In the genomic region with DNA sequence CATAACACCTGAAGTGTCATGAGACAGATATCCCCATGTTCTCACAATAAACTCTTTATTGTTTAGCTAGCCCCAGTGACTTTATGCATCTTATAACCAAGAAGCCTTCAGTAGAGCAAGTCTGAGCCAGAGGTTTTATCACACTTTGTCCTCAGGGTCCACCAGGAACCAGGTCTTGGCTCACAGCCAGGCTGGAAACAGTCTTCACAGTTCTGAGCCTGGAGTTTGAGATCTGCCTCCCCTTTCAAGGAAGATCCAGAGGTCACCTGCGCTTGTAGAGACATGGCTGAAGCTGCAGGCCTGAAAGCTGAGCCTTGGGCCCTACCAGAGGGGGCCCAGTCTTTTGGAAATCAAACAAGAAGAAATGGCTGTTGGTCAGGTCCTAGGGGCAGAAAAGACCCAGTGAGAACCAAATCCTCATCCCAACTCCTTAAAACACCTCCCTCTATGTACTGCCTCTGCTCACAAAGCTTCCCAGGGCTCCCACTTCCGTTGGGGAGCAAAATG, we compare ENCODE assay signal across 21 cellular contexts.
"Had no signal": no experiment of that assay in that cellular context is flagged by ENCODE, and none has a peak within 500 bp of the region (broad histone marks: within the 10 kb centered on the region; RNA-seq: fewer than 3 reads in every experiment).

No MANE protein-coding gene starts in this region.

- H3K27ac Mint-ChIP-seq: dendritic cell treated with granulocyte-macrophage colony-stimulating factor and Interleukin-4, amounts not matched to agents 40 ng/mL and 50 ng/mL, for 4 days; mesothelial cell of epicardium; progenitor cell of endocrine pancreas; type B pancreatic cell had no signal

- H3K4me3 ChIP-seq: adrenal gland, skin epidermis had no signal

- H3K9me3 Mint-ChIP-seq: activated T-helper 17 cell treated with anti-CD3 and anti-CD28 coated beads, Interleukin-2, amount 50 U/mL, for 72 hours; dendritic cell treated with granulocyte-macrophage colony-stimulating factor and Interleukin-4, amounts not matched to agents 40 ng/mL and 50 ng/mL, for 4 days; mesothelial cell of epicardium; stimulated activated naive CD8-positive, alpha-beta T cell treated with anti-CD3 and anti-CD28 coated beads, Interleukin-15, amount 100 ng/mL, for 72 hours; type B pancreatic cell had no signal

- H3K4me3 Mint-ChIP-seq: activated T-helper 17 cell treated with anti-CD3 and anti-CD28 coated beads, Interleukin-2, amount 50 U/mL, for 72 hours; dendritic cell treated with granulocyte-macrophage colony-stimulating factor and Interleukin-4, amounts not matched to agents 40 ng/mL and 50 ng/mL, for 4 days; mesothelial cell of epicardium; stimulated activated naive CD8-positive, alpha-beta T cell treated with anti-CD3 and anti-CD28 coated beads, Interleukin-15, amount 100 ng/mL, for 72 hours had no signal

- H3K27ac ChIP-seq: adrenal gland, skin epidermis had no signal

- H3K27me3 Mint-ChIP-seq: activated T-helper 17 cell treated with anti-CD3 and anti-CD28 coated beads, Interleukin-2, amount 50 U/mL, for 72 hours; dendritic cell treated with granulocyte-macrophage colony-stimulating factor and Interleukin-4, amounts not matched to agents 40 ng/mL and 50 ng/mL, for 4 days; progenitor cell of endocrine pancreas; stimulated activated naive CD8-positive, alpha-beta T cell treated with anti-CD3 and anti-CD28 coated beads, Interleukin-15, amount 100 ng/mL, for 72 hours; type B pancreatic cell had no signal

- H3K27me3 ChIP-seq: adrenal gland had no signal

- ATAC-seq: activated CD4-positive, CD25-positive, alpha-beta regulatory T cell treated with anti-CD3 and anti-CD28 coated beads, Interleukin-2, amount 50 U/mL, for 24 hours; activated T-helper 17 cell treated with anti-CD3 and anti-CD28 coated beads, Interleukin-2, amount 50 U/mL, for 72 hours; left lobe of liver; right cardiac atrium; SK-N-SH treated with all-trans-retinoic acid at 6 μM for 48 hours; stimulated activated naive CD8-positive, alpha-beta T cell treated with anti-CD3 and anti-CD28 coated beads, Interleukin-15, amount 100 ng/mL, for 72 hours had no signal

- DNase-seq: activated CD4-positive, alpha-beta T cell treated with anti-CD3 and anti-CD28 coated beads, Interleukin-2, amount 50 U/mL, for 48 hours; activated naive CD4-positive, alpha-beta T cell; activated T-cell treated with anti-CD3 and anti-CD28 coated beads for 4 hours; cerebellar nuclear complex; effector CD8-positive, alpha-beta T cell; foreskin fibroblast; stimulated activated CD4-positive, alpha-beta T cell treated with anti-CD3 and anti-CD28 coated beads, Interleukin-15, amount 100 ng/mL, for 24 hours; stimulated activated CD4-positive, alpha-beta T cell treated with anti-CD3 and anti-CD28 coated beads, Interleukin-2, amount 100 ng/mL, for 48 hours; stimulated activated naive CD8-positive, alpha-beta T cell treated with anti-CD3 and anti-CD28 coated beads, Interleukin-15, amount 100 ng/mL, for 72 hours; T-helper 1 cell had no signal

- H3K4me1 Mint-ChIP-seq: mesothelial cell of epicardium had no signal

- H3K9me3 ChIP-seq: adrenal gland had no signal
